ENCODE assay signal across 25 cellular contexts in the genomic region with DNA sequence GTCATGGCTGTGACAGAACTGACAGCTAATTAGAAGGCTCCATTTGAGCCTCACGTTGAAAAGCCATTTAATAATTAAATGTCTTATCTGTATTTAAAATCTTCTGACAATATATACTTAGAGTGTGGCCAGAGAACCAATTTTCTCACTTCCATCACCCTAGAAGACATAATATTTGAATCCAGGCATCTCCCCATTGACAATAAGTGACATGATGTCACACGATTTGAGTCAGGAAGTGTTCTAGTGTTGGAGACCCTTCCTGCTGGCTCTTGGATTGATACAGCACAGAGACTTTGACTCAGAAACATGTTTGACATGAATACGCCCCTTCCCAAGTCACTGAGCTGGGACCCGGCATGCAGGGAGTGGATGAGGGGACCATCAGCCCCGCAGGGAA.
DNase-seq lines count a peak whose midpoint lies in the region; ATAC-seq, FAIRE-seq and TF ChIP-seq lines count a peak whose summit lies in the region.
"Had no signal": no experiment of that assay in that cellular context is flagged by ENCODE, and none has a peak within 500 bp of the region (broad histone marks: within the 10 kb centered on the region; RNA-seq: fewer than 3 reads in every experiment).

No MANE protein-coding gene starts in this region.

- no peak overlapping the region for H3K4me3 ChIP-seq in BLaER1
- H3K4me3 ChIP-seq: A549, GM12878 had no signal

- ATAC-seq in CD4-positive, alpha-beta T cell (ENCODE audit: poor library complexity) = no peak
- ATAC-seq: A549, GM12878 had no signal

- POLR2A ChIA-PET in CD4-positive, alpha-beta T cell (lab: Charles Lee) = no interaction called here

- peaks cover 44% of the 10 kb centered on the region for H3K27me3 ChIP-seq in BLaER1
- no peaks in the 10 kb centered on the region for H3K27me3 ChIP-seq in CD4-positive, alpha-beta T cell (ENCODE audit: control insufficient read depth, insufficient read depth, low read length)
- H3K27me3 ChIP-seq: BE2C had no signal

- no peak overlapping the region for H3K27ac ChIP-seq in BLaER1
- no peak overlapping the region for H3K27ac ChIP-seq in CD4-positive, alpha-beta T cell (ENCODE audit: low read depth, low read length)
- H3K27ac ChIP-seq: 22Rv1, A549 had no signal

- H3K36me3 Mint-ChIP-seq in brain (peaks cover 3% of the 10 kb centered on the region), glutamatergic neuron (ENCODE audit: unreplicated experiment) (no peaks in the 10 kb centered on the region)
- H3K36me3 Mint-ChIP-seq in CD4-positive, alpha-beta T cell (ENCODE audit: low read depth) = no peaks in the 10 kb centered on the region
- H3K36me3 Mint-ChIP-seq: CD14-positive monocyte; CD4-positive, alpha-beta memory T cell; CD8-positive, alpha-beta memory T cell had no signal

- peaks cover 79% of the 10 kb centered on the region for H3K4me1 ChIP-seq in BLaER1
- H3K4me1 ChIP-seq: A549, BE2C had no signal

- H3K4me1 Mint-ChIP-seq in brain = peaks cover 89% of the 10 kb centered on the region
- H3K4me1 Mint-ChIP-seq in glutamatergic neuron (ENCODE audit: low read depth, unreplicated experiment) = peaks cover 55% of the 10 kb centered on the region
- peaks cover 7% of the 10 kb centered on the region for H3K4me1 Mint-ChIP-seq in CD4-positive, alpha-beta T cell (ENCODE audit: low read depth)
- H3K4me1 Mint-ChIP-seq: CD14-positive monocyte had no signal

- H3K4me3 Mint-ChIP-seq in brain = no peak overlapping the region
- no peak overlapping the region for H3K4me3 Mint-ChIP-seq in glutamatergic neuron (ENCODE audit: unreplicated experiment)
- no peak overlapping the region for H3K4me3 Mint-ChIP-seq in CD4-positive, alpha-beta T cell
- H3K4me3 Mint-ChIP-seq: CD14-positive monocyte; CD4-positive, alpha-beta memory T cell; CD8-positive, alpha-beta memory T cell had no signal

- CTCF ChIA-PET in CD4-positive, alpha-beta T cell (lab: Charles Lee) = no interaction called here

- no peak overlapping the region for H3K9ac ChIP-seq in BLaER1

- H4K20me1 ChIP-seq in BLaER1 = peaks cover 60% of the 10 kb centered on the region

- H3K9me3 Mint-ChIP-seq in brain (no peaks in the 10 kb centered on the region), glutamatergic neuron (ENCODE audit: unreplicated experiment) (peaks cover 1% of the 10 kb centered on the region)
- H3K9me3 Mint-ChIP-seq in CD4-positive, alpha-beta T cell = no peaks in the 10 kb centered on the region
- H3K9me3 Mint-ChIP-seq: CD14-positive monocyte; CD4-positive, alpha-beta memory T cell; CD8-positive, alpha-beta memory T cell had no signal

- no peaks in the 10 kb centered on the region for H3K36me3 ChIP-seq in BLaER1
- H3K36me3 ChIP-seq: BE2C had no signal

- DNase-seq in glutamatergic neuron = no peak
- DNase-seq in urothelium cell line (ENCODE audit: low spot score) = no peak
- no peak for DNase-seq in AG08396 (ENCODE audit: low spot score)
- no peak for DNase-seq in CD4-positive, alpha-beta T cell
- DNase-seq in activated CD4-positive, alpha-beta T cell treated with anti-CD3 and anti-CD28 coated beads, Interleukin-2, amount 50 U/mL, for 4 hours = no peak
- DNase-seq: BE2C; C1 segment of cervical spinal cord; CD4-positive, alpha-beta memory T cell; CD8-positive, alpha-beta memory T cell; COR-L47; DMS 273 treated with DMSO at 0.1 percent for 48 hours; DMS153; DMS53; DMS79; DND-41; EL; GDM1 had no signal

- no peaks in the 10 kb centered on the region for H3K9me3 ChIP-seq in BLaER1
- no peaks in the 10 kb centered on the region for H3K9me3 ChIP-seq in CD4-positive, alpha-beta T cell (ENCODE audit: control insufficient read depth, low read length)
- H3K9me3 ChIP-seq: A549, BE2C had no signal

- H3K4me2 ChIP-seq in BLaER1 = peak overlapping the region; percentile 91
- H3K4me2 ChIP-seq: A549 had no signal

- peak overlapping the region in 3 of 5 experiments; percentile 16 to 76 (median 41) for H3K27ac Mint-ChIP-seq in brain
- H3K27ac Mint-ChIP-seq in glutamatergic neuron (ENCODE audit: unreplicated experiment) = peak overlapping the region; percentile 46
- H3K27ac Mint-ChIP-seq in CD4-positive, alpha-beta T cell = no peak overlapping the region
- H3K27ac Mint-ChIP-seq: CD4-positive, alpha-beta memory T cell had no signal

- FAIRE-seq in urothelium cell line (lab: Jason Lieb, UNC) = peak; percentile 71
- FAIRE-seq: A549, GM12878, GM12892, GM18507 had no signal

- TF ChIP-seq CTCF in brain (conservative IDR thresholded peaks at IDR 0.05) (no peak), glutamatergic neuron (IDR thresholded peaks at IDR 0.05; ENCODE audit: partially characterized antibody, unreplicated experiment) (no peak)
- TF ChIP-seq CTCF in CD4-positive, alpha-beta T cell (IDR thresholded peaks at IDR 0.05) = no peak

- H3K27me3 Mint-ChIP-seq in brain (peaks cover 41% of the 10 kb centered on the region), glutamatergic neuron (ENCODE audit: unreplicated experiment) (peaks cover 10% of the 10 kb centered on the region)
- H3K27me3 Mint-ChIP-seq in CD4-positive, alpha-beta T cell = peaks cover 11% of the 10 kb centered on the region
- H3K27me3 Mint-ChIP-seq: CD8-positive, alpha-beta memory T cell had no signal

- intact Hi-C loops in CD4-positive, alpha-beta T cell (cut with DNase I, micrococcal nuclease) = no loop called here
